ENCODE assay signal across 19 cellular contexts in genomic region chr1:165387956-165388355, GRCh38. TPM values are rescaled to one million over a fixed set of nuclear protein-coding genes. Genes with fewer than 3 reads are reported as not detected.
DNase-seq lines count a peak whose midpoint lies in the region; TF ChIP-seq lines count a peak whose summit lies in the region.
"Had no signal": no experiment of that assay in that cellular context is flagged by ENCODE, and none has a peak within 500 bp of the region (broad histone marks: within the 10 kb centered on the region; RNA-seq: fewer than 3 reads in every experiment).

No MANE protein-coding gene starts in this region.

- peaks cover 8% of the 10 kb centered on the region for H3K4me1 Mint-ChIP-seq in activated naive CD4-positive, alpha-beta T cell treated with anti-CD3 and anti-CD28 coated beads, Interleukin-2, amount 10 ng/mL, durations not matched to agents 7 days and 5 days
- H3K4me1 Mint-ChIP-seq in activated T-helper 1 cell treated with anti-CD3 and anti-CD28 coated beads, Interleukin-12 subunit alpha, Interleukin-12 subunit beta, Interleukin-2, Interleukin-4 antibody, amounts not matched to agents 30 ng/mL and 10 ng/mL and 1 ng/mL, durations not matched to agents 14 hours and 24 hours and 36 hours (ENCODE audit: low read depth): peaks cover 10% of the 10 kb centered on the region

- peaks cover 32% of the 10 kb centered on the region for H3F3A ChIP-seq in GM23248 (ENCODE audit: insufficient read depth)

- H3K9me3 Mint-ChIP-seq in activated naive CD4-positive, alpha-beta T cell treated with anti-CD3 and anti-CD28 coated beads, Interleukin-2, amount 10 ng/mL, durations not matched to agents 7 days and 5 days: no peaks in the 10 kb centered on the region
- no peaks in the 10 kb centered on the region for H3K9me3 Mint-ChIP-seq in activated T-helper 1 cell treated with anti-CD3 and anti-CD28 coated beads, Interleukin-12 subunit alpha, Interleukin-12 subunit beta, Interleukin-2, Interleukin-4 antibody, amounts not matched to agents 30 ng/mL and 10 ng/mL and 1 ng/mL, durations not matched to agents 14 hours and 24 hours and 36 hours
- H3K9me3 Mint-ChIP-seq: CD14-positive monocyte had no signal

- no peaks in the 10 kb centered on the region for H3K9me2 ChIP-seq in GM23248 (ENCODE audit: insufficient read depth)

- CTCF ChIA-PET in activated naive CD4-positive, alpha-beta T cell treated with anti-CD3 and anti-CD28 coated beads, Interleukin-2, amount 10 ng/mL, durations not matched to agents 7 days and 5 days (lab: Charles Lee): interaction anchor here (0.9 to 4.3 kb wide), 2 partner anchors 19 to 205 kb away, joined by 3 to 27 read pairs; no protein-coding TSS in a partner anchor

- H2AFZ ChIP-seq in GM23248 (no peak overlapping the region), mesenchymal stem cell (ENCODE audit: low read depth, low read length) (no peak overlapping the region)

- TF ChIP-seq CTCF in AG10803 (conservative IDR thresholded peaks at IDR 0.05; ENCODE audit: low read length) (no peak), colonic mucosa (IDR thresholded peaks at IDR 0.05) (no peak)

- H3K14ac ChIP-seq in mesenchymal stem cell (ENCODE audit: low read length in 2 of 2): no peak overlapping the region

- no peaks in the 10 kb centered on the region for H3K79me2 ChIP-seq in GM23248 (ENCODE audit: insufficient read depth)

- no peak overlapping the region for H3K9ac ChIP-seq in GM23248
- peak overlapping the region; percentile 53 for H3K9ac ChIP-seq in mesenchymal stem cell (ENCODE audit: low read length)
- no peak overlapping the region for H3K9ac ChIP-seq in colonic mucosa (ENCODE audit: low read depth in 2 of 2, low read length in 2 of 2)
- H3K9ac ChIP-seq: BLaER1 had no signal

- H3K27me3 ChIP-seq in GM23248 (replicated peaks; ENCODE audit: insufficient read depth) (peaks cover 43% of the 10 kb centered on the region), mesenchymal stem cell (ENCODE audit: control insufficient read depth in 1 of 2, insufficient read depth in 1 of 2, low read length in 2 of 2) (peaks cover 45 to 76% of the 10 kb centered on the region in 2 experiments), colonic mucosa (no peaks in the 10 kb centered on the region)

- H3K36me3 ChIP-seq in GM23248 (ENCODE audit: low read depth) (no peaks in the 10 kb centered on the region), mesenchymal stem cell (ENCODE audit: control insufficient read depth in 1 of 2, insufficient read depth in 2 of 2, low read depth in 1 of 2, low read length in 2 of 2) (no peaks in the 10 kb centered on the region), colonic mucosa (no peaks in the 10 kb centered on the region)
- H3K36me3 ChIP-seq: BLaER1, HAP-1 had no signal

- H3K4me3 ChIP-seq in AG10803 (ENCODE audit: low read length): no peak overlapping the region
- H3K4me3 ChIP-seq in GM23248: no peak overlapping the region
- H3K4me3 ChIP-seq in mesenchymal stem cell (ENCODE audit: insufficient read depth in 1 of 2, low read depth in 1 of 2, low read length in 2 of 2): no peak overlapping the region
- H3K4me3 ChIP-seq in colonic mucosa: no peak overlapping the region
- H3K4me3 ChIP-seq: BLaER1, HAP-1 had no signal

- H3K4me1 ChIP-seq in GM23248 (ENCODE audit: insufficient read depth) (peaks cover 23% of the 10 kb centered on the region), mesenchymal stem cell (ENCODE audit: control insufficient read depth, insufficient read depth, low read depth, low read length) (no peaks in the 10 kb centered on the region), colonic mucosa (no peaks in the 10 kb centered on the region)
- H3K4me1 ChIP-seq: HAP-1 had no signal

- H4K20me1 ChIP-seq in GM23248 (ENCODE audit: insufficient read depth): no peaks in the 10 kb centered on the region

- H2AK5ac ChIP-seq in mesenchymal stem cell (ENCODE audit: low read length, severe bottlenecking): no peak overlapping the region

- no peak overlapping the region for H3K4me3 Mint-ChIP-seq in activated naive CD4-positive, alpha-beta T cell treated with anti-CD3 and anti-CD28 coated beads, Interleukin-2, amount 10 ng/mL, durations not matched to agents 7 days and 5 days
- no peak overlapping the region for H3K4me3 Mint-ChIP-seq in activated T-helper 1 cell treated with anti-CD3 and anti-CD28 coated beads, Interleukin-12 subunit alpha, Interleukin-12 subunit beta, Interleukin-2, Interleukin-4 antibody, amounts not matched to agents 30 ng/mL and 10 ng/mL and 1 ng/mL, durations not matched to agents 14 hours and 24 hours and 36 hours
- H3K4me3 Mint-ChIP-seq: CD14-positive monocyte; CD4-positive, alpha-beta memory T cell; IgD-negative memory B cell had no signal

- H2BK15ac ChIP-seq in mesenchymal stem cell (ENCODE audit: low read depth, poor library complexity, severe bottlenecking): no peak overlapping the region

- no peak overlapping the region for H4K91ac ChIP-seq in mesenchymal stem cell (ENCODE audit: low read length)

- H2BK120ac ChIP-seq in mesenchymal stem cell (ENCODE audit: low read depth, low read length): no peak overlapping the region

- peak overlapping the region; percentile 26 for H3K4me2 ChIP-seq in GM23248 (ENCODE audit: unreplicated experiment)
- no peak overlapping the region for H3K4me2 ChIP-seq in mesenchymal stem cell (ENCODE audit: low read length, poor library complexity, severe bottlenecking)
- H3K4me2 ChIP-seq: BLaER1 had no signal

- no peak overlapping the region for H3K27ac ChIP-seq in GM23248
- H3K27ac ChIP-seq in mesenchymal stem cell (ENCODE audit: low read length, poor library complexity, severe bottlenecking): no peak overlapping the region
- H3K27ac ChIP-seq in colonic mucosa: no peak overlapping the region
- H3K27ac ChIP-seq: BLaER1 had no signal

- H3K36me3 Mint-ChIP-seq in activated naive CD4-positive, alpha-beta T cell treated with anti-CD3 and anti-CD28 coated beads, Interleukin-2, amount 10 ng/mL, durations not matched to agents 7 days and 5 days: no peaks in the 10 kb centered on the region
- no peaks in the 10 kb centered on the region for H3K36me3 Mint-ChIP-seq in activated T-helper 1 cell treated with anti-CD3 and anti-CD28 coated beads, Interleukin-12 subunit alpha, Interleukin-12 subunit beta, Interleukin-2, Interleukin-4 antibody, amounts not matched to agents 30 ng/mL and 10 ng/mL and 1 ng/mL, durations not matched to agents 14 hours and 24 hours and 36 hours (ENCODE audit: low read depth)
- H3K36me3 Mint-ChIP-seq: CD14-positive monocyte, IgD-negative memory B cell had no signal

- DNase-seq in AG10803 (ENCODE audit: low read depth): peak; percentile 62
- peak; percentile 80 for DNase-seq in GM23248
- DNase-seq in fibroblast of gingiva (ENCODE audit: low read depth): peak; percentile 5
- no peak for DNase-seq in mesenchymal stem cell
- no peak for DNase-seq in activated naive CD4-positive, alpha-beta T cell treated with anti-CD3 and anti-CD28 coated beads, Interleukin-2, amount 10 ng/mL, durations not matched to agents 7 days and 5 days
- no peak for DNase-seq in activated T-helper 1 cell treated with anti-CD3 and anti-CD28 coated beads, Interleukin-12 subunit alpha, Interleukin-12 subunit beta, Interleukin-2, Interleukin-4 antibody, amounts not matched to agents 30 ng/mL and 10 ng/mL and 1 ng/mL, durations not matched to agents 14 hours and 24 hours and 36 hours (ENCODE audit: low spot score)
- no peak for DNase-seq in colonic mucosa
- DNase-seq: Calu3; CD4-positive, alpha-beta memory T cell; DND-41; EL; KBM-7 had no signal

- H2BK12ac ChIP-seq in mesenchymal stem cell (ENCODE audit: low read length in 2 of 2): no peak overlapping the region

- H2BK5ac ChIP-seq in mesenchymal stem cell (ENCODE audit: low read depth, low read length, poor library complexity, severe bottlenecking): no peak overlapping the region

- H3K9me3 ChIP-seq in GM23248 (ENCODE audit: low read depth) (no peaks in the 10 kb centered on the region), mesenchymal stem cell (ENCODE audit: control insufficient read depth, low read length) (peaks cover 5% of the 10 kb centered on the region), colonic mucosa (no peaks in the 10 kb centered on the region)
- H3K9me3 ChIP-seq: BLaER1, HAP-1 had no signal

- H3K18ac ChIP-seq in mesenchymal stem cell (ENCODE audit: low read depth in 1 of 2, low read length in 2 of 2): no peak overlapping the region

- no peaks in the 10 kb centered on the region for H3K79me1 ChIP-seq in mesenchymal stem cell (replicated peaks; ENCODE audit: low read length, poor library complexity, severe bottlenecking)

- intact Hi-C loops in activated T-helper 1 cell treated with anti-CD3 and anti-CD28 coated beads, Interleukin-12 subunit alpha, Interleukin-12 subunit beta, Interleukin-2, Interleukin-4 antibody, amounts not matched to agents 30 ng/mL and 10 ng/mL and 1 ng/mL, durations not matched to agents 14 hours and 24 hours and 36 hours (cut with micrococcal nuclease): no loop called here
- intact Hi-C loops in colonic mucosa (cut with DNase I): no loop called here

- H3K27me3 Mint-ChIP-seq in activated naive CD4-positive, alpha-beta T cell treated with anti-CD3 and anti-CD28 coated beads, Interleukin-2, amount 10 ng/mL, durations not matched to agents 7 days and 5 days: peaks cover 90% of the 10 kb centered on the region
- peaks cover 72% of the 10 kb centered on the region for H3K27me3 Mint-ChIP-seq in activated T-helper 1 cell treated with anti-CD3 and anti-CD28 coated beads, Interleukin-12 subunit alpha, Interleukin-12 subunit beta, Interleukin-2, Interleukin-4 antibody, amounts not matched to agents 30 ng/mL and 10 ng/mL and 1 ng/mL, durations not matched to agents 14 hours and 24 hours and 36 hours (ENCODE audit: insufficient read depth)

- in situ Hi-C loops in GM23248 (cut with MboI): no loop called here

- WGBS in GM23248 (ENCODE audit: low coverage in 1 of 2, low lambda C conversion rate in 2 of 2, missing lambda C conversion rate in 2 of 2), 2 experiments: 2% methylated on average over 2 of the region's 2 CpGs
- WGBS in mesenchymal stem cell: no CpG with 5 or more reads among the region's 2 CpGs

- H3K27ac Mint-ChIP-seq in activated naive CD4-positive, alpha-beta T cell treated with anti-CD3 and anti-CD28 coated beads, Interleukin-2, amount 10 ng/mL, durations not matched to agents 7 days and 5 days: no peak overlapping the region
- H3K27ac Mint-ChIP-seq in activated T-helper 1 cell treated with anti-CD3 and anti-CD28 coated beads, Interleukin-12 subunit alpha, Interleukin-12 subunit beta, Interleukin-2, Interleukin-4 antibody, amounts not matched to agents 30 ng/mL and 10 ng/mL and 1 ng/mL, durations not matched to agents 14 hours and 24 hours and 36 hours: no peak overlapping the region
- H3K27ac Mint-ChIP-seq: CD14-positive monocyte; CD4-positive, alpha-beta memory T cell; IgD-negative memory B cell had no signal

- H3K23ac ChIP-seq in mesenchymal stem cell (ENCODE audit: low read length in 2 of 2): no peak overlapping the region

- H3K4ac ChIP-seq in mesenchymal stem cell (ENCODE audit: low read depth in 1 of 2, low read length in 2 of 2): no peak overlapping the region

- H4K8ac ChIP-seq in mesenchymal stem cell (ENCODE audit: low read length): no peak overlapping the region

RNA-seq across cellular contexts. Expression of gene LMX1A, which starts 31.4 kb away (rescaled TPM):
- not detected in 2 replicates for total RNA-seq in GM23248 (2014; rRNA removed; shearing (Covaris generic))
- not detected in 2 replicates for polyA plus RNA-seq in GM23248 (2016; fragmentation: Nextera tagmentation; extraction: Ambion mirVana)
- not detected for polyA plus RNA-seq in mesenchymal stem cell (2013, experiment 1 of 2)
- not detected for polyA plus RNA-seq in mesenchymal stem cell (2013, experiment 2 of 2)
- total RNA-seq in activated T-helper 1 cell treated with anti-CD3 and anti-CD28 coated beads, Interleukin-12 subunit alpha, Interleukin-12 subunit beta, Interleukin-2, Interleukin-4 antibody, amounts not matched to agents 30 ng/mL and 10 ng/mL and 1 ng/mL, durations not matched to agents 14 hours and 24 hours and 36 hours: not detected in 2 replicates
- total RNA-seq in colonic mucosa: under 1 TPM; 0.22 to 0.64 TPM
- total RNA-seq: A172; Calu3; CD4-positive, alpha-beta memory T cell; G401; H4 had no signal
- polyA plus RNA-seq: CD14-positive monocyte; CD4-positive, alpha-beta memory T cell; IgD-negative memory B cell had no signal

RNA-seq across cellular contexts. Expression of gene RXRG, which starts 57.0 kb away (rescaled TPM):
- total RNA-seq in GM23248 (2014; rRNA removed; shearing (Covaris generic)): not detected in 2 replicates
- polyA plus RNA-seq in GM23248 (2016; fragmentation: Nextera tagmentation; extraction: Ambion mirVana): 0.09 TPM in 1 of 2 replicates, not detected in the other
- not detected for polyA plus RNA-seq in mesenchymal stem cell (2013, experiment 1 of 2)
- polyA plus RNA-seq in mesenchymal stem cell (2013, experiment 2 of 2): not detected
- not detected in 2 replicates for total RNA-seq in activated T-helper 1 cell treated with anti-CD3 and anti-CD28 coated beads, Interleukin-12 subunit alpha, Interleukin-12 subunit beta, Interleukin-2, Interleukin-4 antibody, amounts not matched to agents 30 ng/mL and 10 ng/mL and 1 ng/mL, durations not matched to agents 14 hours and 24 hours and 36 hours
- total RNA-seq in colonic mucosa: under 1 TPM; 0.20 to 0.74 TPM
- total RNA-seq: A172; Calu3; CD4-positive, alpha-beta memory T cell; G401; H4 had no signal
- polyA plus RNA-seq: CD14-positive monocyte; CD4-positive, alpha-beta memory T cell; IgD-negative memory B cell had no signal

Comparison
In these comparisons a context has a peak if more than half of its experiments do, and no peak if none do; other contexts are left out.
1. DNase-seq: peak in AG10803 (single experiment), GM23248 (single experiment) and fibroblast of gingiva (single experiment); none in mesenchymal stem cell (single experiment), activated naive CD4-positive, alpha-beta T cell treated with anti-CD3 and anti-CD28 coated beads, Interleukin-2, amount 10 ng/mL, durations not matched to agents 7 days and 5 days (single experiment), activated T-helper 1 cell treated with anti-CD3 and anti-CD28 coated beads, Interleukin-12 subunit alpha, Interleukin-12 subunit beta, Interleukin-2, Interleukin-4 antibody, amounts not matched to agents 30 ng/mL and 10 ng/mL and 1 ng/mL, durations not matched to agents 14 hours and 24 hours and 36 hours (single experiment) and colonic mucosa (single experiment).